9 cellular contexts compared by ENCODE assay signal in the genomic region with DNA sequence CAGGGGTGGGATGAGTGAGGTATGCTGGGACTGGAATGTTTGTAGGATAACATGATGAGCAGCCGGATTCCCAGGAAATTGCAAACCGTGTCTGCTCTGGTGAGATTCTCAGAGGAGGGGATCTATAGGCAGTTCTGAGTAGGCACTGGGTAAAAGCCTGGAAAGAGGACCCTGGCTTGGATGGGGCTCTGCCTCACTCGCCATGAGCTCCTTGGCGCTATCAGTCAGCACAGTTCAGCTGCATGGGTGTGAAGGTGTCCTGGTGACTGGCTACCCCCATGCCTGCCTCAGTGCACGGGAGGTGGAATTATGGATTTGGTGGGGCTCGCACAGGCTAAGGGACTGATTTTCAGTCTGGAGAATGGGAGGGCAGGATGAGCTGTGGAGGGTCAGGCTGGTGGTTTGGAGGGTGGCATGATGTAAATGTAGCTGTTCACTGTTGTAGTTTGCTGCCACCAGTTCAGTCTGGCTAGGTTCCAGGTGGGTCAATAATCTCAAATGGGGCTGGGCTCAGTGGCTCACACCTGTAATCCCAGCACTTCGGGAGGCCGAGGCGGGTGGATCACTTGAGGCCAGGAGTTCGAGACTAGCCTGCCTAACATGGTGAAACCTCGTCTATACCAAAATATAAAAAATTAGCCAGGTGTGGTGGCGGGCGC. TPM values are rescaled to one million over a fixed set of nuclear protein-coding genes. Genes with fewer than 3 reads are reported as not detected.
A peak's percentile ranks its signal among the peaks of the same experiment; 100 is the strongest.
DNase-seq lines count a peak whose midpoint lies in the region; ATAC-seq and TF ChIP-seq lines count a peak whose summit lies in the region.
"Had no signal": no experiment of that assay in that cellular context is flagged by ENCODE, and none has a peak within 500 bp of the region (broad histone marks: within the 10 kb centered on the region; RNA-seq: fewer than 3 reads in every experiment).

No MANE protein-coding gene starts in this region.

- peaks cover 3% of the 10 kb centered on the region for H3F3A ChIP-seq in SK-N-SH (replicated peaks; ENCODE audit: insufficient read depth)

- peak overlapping the region; percentile 55; the same call in 1 of the 2 replicates for H3K4me2 ChIP-seq in SK-N-SH

- H3K79me2 ChIP-seq in SK-N-SH (ENCODE audit: insufficient read depth) = no peaks in the 10 kb centered on the region

- no peak for TF ChIP-seq POLR2A in right lobe of liver (IDR thresholded peaks at IDR 0.05)

- H3K4me3 Mint-ChIP-seq in stimulated activated naive CD8-positive, alpha-beta T cell treated with anti-CD3 and anti-CD28 coated beads, Interleukin-15, amount 100 ng/mL, for 72 hours = no peak overlapping the region

- ATAC-seq in stimulated activated naive CD8-positive, alpha-beta T cell treated with anti-CD3 and anti-CD28 coated beads, Interleukin-15, amount 100 ng/mL, for 72 hours = peak; percentile 40
- ATAC-seq in stimulated activated naive CD8-positive, alpha-beta T cell treated with anti-CD3 and anti-CD28 coated beads, Interleukin-15, Interleukin-2, amounts not matched to agents 100 U/mL and 50 U/mL, for 24 hours = no peak
- peak; percentile 22 to 47 (median 42) for ATAC-seq in right lobe of liver
- no peak for ATAC-seq in GM21447 (IDR thresholded peaks at IDR 0.05; ENCODE audit: unreplicated experiment)

- TF ChIP-seq EP300 in SK-N-SH (IDR thresholded peaks at IDR 0.05; ENCODE audit: borderline replicate concordance in 1 of 2, low read depth in 1 of 2, low read length in 1 of 2) = no peak

- no peaks in the 10 kb centered on the region for H3K27me3 Mint-ChIP-seq in stimulated activated naive CD8-positive, alpha-beta T cell treated with anti-CD3 and anti-CD28 coated beads, Interleukin-15, amount 100 ng/mL, for 72 hours

- no peaks in the 10 kb centered on the region for H3K36me3 ChIP-seq in SK-N-SH (replicated peaks in 1 of 2; ENCODE audit: control insufficient read depth in 1 of 2, insufficient read depth in 2 of 2, low read length in 1 of 2)
- no peaks in the 10 kb centered on the region for H3K36me3 ChIP-seq in right lobe of liver

- no peak overlapping the region for H3K27ac Mint-ChIP-seq in stimulated activated naive CD8-positive, alpha-beta T cell treated with anti-CD3 and anti-CD28 coated beads, Interleukin-15, amount 100 ng/mL, for 72 hours

- H3K9me2 ChIP-seq in SK-N-SH = no peaks in the 10 kb centered on the region

- H3K9me3 ChIP-seq in SK-N-SH = no peaks in the 10 kb centered on the region
- no peaks in the 10 kb centered on the region for H3K9me3 ChIP-seq in right lobe of liver
- H3K9me3 ChIP-seq: testis had no signal

- intact Hi-C loops in right lobe of liver (cut with DNase I) = no loop called here

- H3K4me1 Mint-ChIP-seq in stimulated activated naive CD8-positive, alpha-beta T cell treated with anti-CD3 and anti-CD28 coated beads, Interleukin-15, amount 100 ng/mL, for 72 hours = peaks cover 22% of the 10 kb centered on the region

- no peaks in the 10 kb centered on the region for H3K9me3 Mint-ChIP-seq in stimulated activated naive CD8-positive, alpha-beta T cell treated with anti-CD3 and anti-CD28 coated beads, Interleukin-15, amount 100 ng/mL, for 72 hours

- no peak overlapping the region for H3K27ac ChIP-seq in SK-N-SH (ENCODE audit: low read depth in 2 of 2, low read length in 1 of 2)
- H3K27ac ChIP-seq in right lobe of liver = no peak overlapping the region
- H3K27ac ChIP-seq: testis had no signal

- H3K4me1 ChIP-seq in SK-N-SH (ENCODE audit: control insufficient read depth in 1 of 2, insufficient read depth in 2 of 2, low read depth in 1 of 2, low read length in 1 of 2) = no peaks in the 10 kb centered on the region; a peak in 1 of 4 replicates
- H3K4me1 ChIP-seq in right lobe of liver = peaks cover 0 to 5% (median 0%) of the 10 kb centered on the region in 4 donors

- no peak for TF ChIP-seq RAD21 in SK-N-SH (IDR thresholded peaks at IDR 0.05; ENCODE audit: low read length)

- TF ChIP-seq CTCF in SK-N-SH (IDR thresholded peaks at IDR 0.05) (no peak), right lobe of liver (IDR thresholded peaks at IDR 0.05) (peak in 1 of 4 donors; percentile 5)

- WGBS in SK-N-SH (ENCODE audit: low lambda C conversion rate) = 52% methylated on average over 12 of the region's 13 CpGs
- 40% methylated on average over 12 of the region's 13 CpGs for WGBS in right lobe of liver (ENCODE audit: insufficient coverage, low coverage, low lambda C conversion rate, missing lambda C conversion rate)

- H3K4me3 ChIP-seq in SK-N-SH (ENCODE audit: low read depth in 2 of 2, low read length in 1 of 2) = peak overlapping the region in 1 of 2 experiments; percentile 57; a peak in 1 of 4 replicates
- no peak overlapping the region for H3K4me3 ChIP-seq in right lobe of liver
- H3K4me3 ChIP-seq: testis had no signal

- CTCF ChIA-PET in SK-N-SH (lab: Yijun Ruan, JAX) = interaction anchor here (0.7 to 3.1 kb wide), 11 partner anchors 8 to 294 kb away, joined by 3 to 14 read pairs (median 3); no protein-coding TSS in a partner anchor

- POLR2A ChIA-PET in SK-N-SH (lab: Yijun Ruan, JAX) = interaction anchor here (1.0 kb wide), 1 partner anchor 8 kb away, joined by 3 read pairs; no protein-coding TSS in a partner anchor

- H2AFZ ChIP-seq in SK-N-SH (ENCODE audit: low read depth) = peak overlapping the region; percentile 73

- no peak for DNase-seq in stimulated activated naive CD8-positive, alpha-beta T cell treated with anti-CD3 and anti-CD28 coated beads, Interleukin-15, amount 100 ng/mL, for 72 hours
- DNase-seq in stimulated activated naive CD8-positive, alpha-beta T cell treated with anti-CD3 and anti-CD28 coated beads, Interleukin-15, Interleukin-2, amounts not matched to agents 100 U/mL and 50 U/mL, for 24 hours = no peak
- no peak for DNase-seq in SK-N-SH
- no peak for DNase-seq in right lobe of liver
- no peak for DNase-seq in NCI-H187 (lab: John Stamatoyannopoulos, UW)
- DNase-seq in AG20443 (ENCODE audit: low spot score) = no peak
- no peak for DNase-seq in retina

- H4K20me1 ChIP-seq in SK-N-SH (ENCODE audit: insufficient read depth) = no peaks in the 10 kb centered on the region

- H3K9ac ChIP-seq in SK-N-SH = no peak overlapping the region

- H3K27me3 ChIP-seq in SK-N-SH (ENCODE audit: insufficient read depth) = no peaks in the 10 kb centered on the region
- H3K27me3 ChIP-seq in right lobe of liver = no peaks in the 10 kb centered on the region
- H3K27me3 ChIP-seq: testis had no signal

TF ChIP-seq in SK-N-SH, 30 proteins besides CTCF, POLR2A, EP300 and RAD21 (continues in another document):
- TF ChIP-seq SIN3A (IDR thresholded peaks at IDR 0.05; ENCODE audit: borderline replicate concordance, low read depth, low read length) (no peak), ELF1 (IDR thresholded peaks at IDR 0.05) (no peak), FOXM1 (IDR thresholded peaks at IDR 0.05; ENCODE audit: low read depth) (no peak), NFIC (IDR thresholded peaks at IDR 0.05; ENCODE audit: borderline replicate concordance) (no peak), EZH2phosphoT487 (IDR thresholded peaks at IDR 0.05; ENCODE audit: borderline replicate concordance, low read depth) (no peak), SMC3 (IDR thresholded peaks at IDR 0.05; ENCODE audit: low read depth, low read length) (no peak), RXRA (IDR thresholded peaks at IDR 0.05; ENCODE audit: borderline replicate concordance, low read depth) (no peak), MXI1 (IDR thresholded peaks at IDR 0.05; ENCODE audit: low read depth, low read length) (no peak), MAX (IDR thresholded peaks at IDR 0.05; ENCODE audit: low read depth) (no peak), NRF1 (IDR thresholded peaks at IDR 0.05; ENCODE audit: low read depth, low read length) (no peak), RFX5 (IDR thresholded peaks at IDR 0.05; ENCODE audit: low read length) (no peak), IRF3 (IDR thresholded peaks at IDR 0.05; ENCODE audit: low read depth, low read length) (no peak), GABPA (IDR thresholded peaks at IDR 0.05; ENCODE audit: low read depth) (no peak)

RNA-seq across cellular contexts. Expression of gene ZNF627, which starts 9.2 kb away (rescaled TPM):
- polyA plus RNA-seq in SK-N-SH (2012; rRNA removed) = 5.8 and 9.1 TPM in 2 replicates
- 8.6 and 8.9 TPM in 2 replicates for polyA plus RNA-seq in SK-N-SH (2012; cell fraction: cytosol; rRNA removed)
- 5.3 and 11.5 TPM in 2 replicates for polyA plus RNA-seq in SK-N-SH (2012; cell fraction: nucleus; rRNA removed)
- total RNA-seq in right lobe of liver = 1 to 10 TPM; 2.7 to 5.4 (median 4.6) TPM

RNA-seq across cellular contexts. Expression of gene ACP5, which starts 10.7 kb away (rescaled TPM):
- polyA plus RNA-seq in SK-N-SH (2012; rRNA removed) = 0.87 and 1.6 TPM in 2 replicates
- 0.64 and 0.72 TPM in 2 replicates for polyA plus RNA-seq in SK-N-SH (2012; cell fraction: cytosol; rRNA removed)
- polyA plus RNA-seq in SK-N-SH (2012; cell fraction: nucleus; rRNA removed) = 0.88 and 1.6 TPM in 2 replicates
- 10 to 100 TPM; 10.4 to 28.5 (median 21.5) TPM for total RNA-seq in right lobe of liver

RNA-seq across cellular contexts. Expression of gene ELOF1, which starts 29.1 kb away (rescaled TPM):
- polyA plus RNA-seq in SK-N-SH (2012; rRNA removed) = 139 and 157 TPM in 2 replicates
- 66.9 and 93.0 TPM in 2 replicates for polyA plus RNA-seq in SK-N-SH (2012; cell fraction: cytosol; rRNA removed)
- 43.6 and 56.5 TPM in 2 replicates for polyA plus RNA-seq in SK-N-SH (2012; cell fraction: nucleus; rRNA removed)
- 10 to 100 TPM; 21.9 to 33.5 (median 24.9) TPM for total RNA-seq in right lobe of liver

RNA-seq across cellular contexts. Expression of gene CNN1, which starts 49.5 kb away (rescaled TPM):
- polyA plus RNA-seq in SK-N-SH (2012; rRNA removed) = 4.6 and 6.6 TPM in 2 replicates
- polyA plus RNA-seq in SK-N-SH (2012; cell fraction: cytosol; rRNA removed) = 5.3 and 5.7 TPM in 2 replicates
- 5.1 and 5.9 TPM in 2 replicates for polyA plus RNA-seq in SK-N-SH (2012; cell fraction: nucleus; rRNA removed)
- total RNA-seq in right lobe of liver = 1 to 10 TPM in 4 of 6 experiments, under 1 TPM in 2; 0.71 to 8.5 (median 1.0) TPM

RNA-seq across cellular contexts. Expression of gene ECSIT, which starts 59.2 kb away (rescaled TPM):
- 35.6 and 43.8 TPM in 2 replicates for polyA plus RNA-seq in SK-N-SH (2012; rRNA removed)
- 20.7 and 27.9 TPM in 2 replicates for polyA plus RNA-seq in SK-N-SH (2012; cell fraction: cytosol; rRNA removed)
- 72.2 and 94.5 TPM in 2 replicates for polyA plus RNA-seq in SK-N-SH (2012; cell fraction: nucleus; rRNA removed)
- total RNA-seq in right lobe of liver = 10 to 100 TPM; 25.0 to 45.5 (median 37.7) TPM

Comparison
In these comparisons a context has a peak if more than half of its experiments do, and no peak if none do; other contexts are left out.
1. ATAC-seq: peak in stimulated activated naive CD8-positive, alpha-beta T cell treated with anti-CD3 and anti-CD28 coated beads, Interleukin-15, amount 100 ng/mL, for 72 hours (single experiment) and right lobe of liver (4 of 4); none in stimulated activated naive CD8-positive, alpha-beta T cell treated with anti-CD3 and anti-CD28 coated beads, Interleukin-15, Interleukin-2, amounts not matched to agents 100 U/mL and 50 U/mL, for 24 hours (single experiment) and GM21447 (single experiment).